In genomic region chr12:121404734-121405133, GRCh38 we compare ENCODE assay signal across 14 cellular contexts. TPM values are rescaled to one million over a fixed set of nuclear protein-coding genes. Genes with fewer than 3 reads are reported as not detected.
A peak's percentile ranks its signal among the peaks of the same experiment; 100 is the strongest.
DNase-seq lines count a peak whose midpoint lies in the region; ATAC-seq and TF ChIP-seq lines count a peak whose summit lies in the region.
"Had no signal": no experiment of that assay in that cellular context is flagged by ENCODE, and none has a peak within 500 bp of the region (broad histone marks: within the 10 kb centered on the region; RNA-seq: fewer than 3 reads in every experiment).

No MANE protein-coding gene starts in this region.

- ATAC-seq in GM21390 (IDR thresholded peaks at IDR 0.05; ENCODE audit: unreplicated experiment) (no peak), HG03432 (IDR thresholded peaks at IDR 0.05; ENCODE audit: unreplicated experiment) (no peak), HG03159 (IDR thresholded peaks at IDR 0.05; ENCODE audit: unreplicated experiment) (no peak)
- ATAC-seq: mucosa of descending colon, upper lobe of right lung had no signal

- peak; percentile 36 for DNase-seq in HT-29 (ENCODE audit: low spot score)
- DNase-seq in NCI-H2081 treated with DMSO at 0.1 percent for 48 hours (lab: John Stamatoyannopoulos, UW), result peak; percentile 29
- peak; percentile 94 for DNase-seq in SK-N-DZ (ENCODE audit: low spot score)
- no peak for DNase-seq in nephron progenitor cell
- no peak for DNase-seq in NCI-H1930 (lab: John Stamatoyannopoulos, UW)
- DNase-seq: activated CD4-positive, alpha-beta memory T cell treated with anti-CD3 and anti-CD28 coated beads for 36 hours; endodermal cell; NCI-H446 treated with DMSO at 0.1 percent for 48 hours; upper lobe of right lung had no signal

- TF ChIP-seq CTCF in nephron progenitor cell (IDR thresholded peaks at IDR 0.05), result no peak

- H3K27me3 Mint-ChIP-seq in nephron progenitor cell (ENCODE audit: low read depth, poor library complexity), result peaks cover 2% of the 10 kb centered on the region
- H3K27me3 Mint-ChIP-seq: activated CD4-positive, alpha-beta memory T cell treated with anti-CD3 and anti-CD28 coated beads for 36 hours; activated naive CD8-positive, alpha-beta T cell had no signal

- peaks cover 46% of the 10 kb centered on the region for H3K36me3 Mint-ChIP-seq in nephron progenitor cell (ENCODE audit: low read depth)

- no peaks in the 10 kb centered on the region for H3K9me3 Mint-ChIP-seq in nephron progenitor cell
- H3K9me3 Mint-ChIP-seq: activated CD4-positive, alpha-beta memory T cell treated with anti-CD3 and anti-CD28 coated beads for 36 hours; endodermal cell had no signal

- H3K27ac Mint-ChIP-seq in nephron progenitor cell, result peak overlapping the region; percentile 87
- H3K27ac Mint-ChIP-seq: activated CD4-positive, alpha-beta memory T cell treated with anti-CD3 and anti-CD28 coated beads for 36 hours; activated naive CD8-positive, alpha-beta T cell; endodermal cell had no signal

- H3K4me3 Mint-ChIP-seq in nephron progenitor cell, result no peak overlapping the region
- H3K4me3 Mint-ChIP-seq: activated CD4-positive, alpha-beta memory T cell treated with anti-CD3 and anti-CD28 coated beads for 36 hours; endodermal cell had no signal

- H3K4me1 Mint-ChIP-seq in nephron progenitor cell, result peaks cover 27% of the 10 kb centered on the region

RNA-seq across cellular contexts. Expression of gene RNF34, which starts 4.8 kb away (rescaled TPM):
- 81.3 and 97.2 TPM in 2 replicates for total RNA-seq in HT-29 (2014; rRNA removed; shearing (Covaris generic))
- polyA plus RNA-seq in SK-N-DZ (2014; cell fraction: cytosol; rRNA removed), result 69.0 and 90.9 TPM in 2 replicates
- 81.1 and 161 TPM in 2 replicates for polyA plus RNA-seq in SK-N-DZ (2014; cell fraction: nucleus; rRNA removed)

RNA-seq across cellular contexts. Expression of gene ANAPC5, which starts 52.5 kb away (rescaled TPM):
- 108 and 117 TPM in 2 replicates for total RNA-seq in HT-29 (2014; rRNA removed; shearing (Covaris generic))
- polyA plus RNA-seq in SK-N-DZ (2014; cell fraction: cytosol; rRNA removed), result 272 and 289 TPM in 2 replicates
- polyA plus RNA-seq in SK-N-DZ (2014; cell fraction: nucleus; rRNA removed), result 477 and 595 TPM in 2 replicates

Comparison
In these comparisons a context has a peak if more than half of its experiments do, and no peak if none do; other contexts are left out.
1. DNase-seq: peak in HT-29 (single experiment), NCI-H2081 treated with DMSO at 0.1 percent for 48 hours (single experiment) and SK-N-DZ (single experiment); none in nephron progenitor cell (single experiment) and NCI-H1930 (0 of 2).